29 cellular contexts compared by ENCODE assay signal in genomic region chr21:28429161-28429560, GRCh38.
"Had no signal": no experiment of that assay in that cellular context is flagged by ENCODE, and none has a peak within 500 bp of the region (broad histone marks: within the 10 kb centered on the region; RNA-seq: fewer than 3 reads in every experiment).

No MANE protein-coding gene starts in this region.

- ATAC-seq: natural killer cell; psoas muscle; right cardiac atrium; right lobe of liver; stimulated activated effector memory CD8-positive, alpha-beta T cell treated with anti-CD3 and anti-CD28 coated beads, Interleukin-12 subunit alpha, Interleukin-12 subunit beta, amount 100 ng/mL, for 72 hours; stimulated activated naive B cell treated with anti-CD40 and anti-IgM and Interleukin-4, amounts not matched to agents 10 μg/mL and 1 μg/mL and 100 μg/mL, for 72 hours had no signal

- H3K4me1 Mint-ChIP-seq: natural killer cell; nephron progenitor cell; neural crest cell; stimulated activated effector memory CD8-positive, alpha-beta T cell treated with anti-CD3 and anti-CD28 coated beads, Interleukin-12 subunit alpha, Interleukin-12 subunit beta, amount 100 ng/mL, for 72 hours; stimulated activated naive B cell treated with anti-CD40 and anti-IgM and Interleukin-4, amounts not matched to agents 10 μg/mL and 1 μg/mL and 100 μg/mL, for 72 hours had no signal

- H3K79me2 ChIP-seq: parathyroid adenoma had no signal

- H3K9ac ChIP-seq: parathyroid adenoma had no signal

- H3K27me3 Mint-ChIP-seq: progenitor cell of endocrine pancreas; stimulated activated naive B cell treated with anti-CD40 and anti-IgM and Interleukin-4, amounts not matched to agents 10 μg/mL and 1 μg/mL and 100 μg/mL, for 72 hours had no signal

- H3K4me3 Mint-ChIP-seq: natural killer cell; nephron progenitor cell; neural crest cell; stimulated activated effector memory CD8-positive, alpha-beta T cell treated with anti-CD3 and anti-CD28 coated beads, Interleukin-12 subunit alpha, Interleukin-12 subunit beta, amount 100 ng/mL, for 72 hours; stimulated activated naive B cell treated with anti-CD40 and anti-IgM and Interleukin-4, amounts not matched to agents 10 μg/mL and 1 μg/mL and 100 μg/mL, for 72 hours; stimulated activated naive CD8-positive, alpha-beta T cell treated with anti-CD3 and anti-CD28 coated beads, Interleukin-15, Interleukin-2, amounts not matched to agents 100 ng/mL and 50 ng/mL, for 24 hours had no signal

- H3K9me3 ChIP-seq: neutrophil, ovary, psoas muscle, right lobe of liver, sigmoid colon, stomach, thoracic aorta, thyroid gland, tibial nerve, upper lobe of left lung, vagina had no signal

- H3K36me3 ChIP-seq: neutrophil, ovary, right lobe of liver, sigmoid colon, stomach, thoracic aorta, thyroid gland, tibial nerve, upper lobe of left lung, vagina had no signal

- H3K27me3 ChIP-seq: neutrophil, ovary, right lobe of liver, sigmoid colon, stomach, thyroid gland, tibial nerve, upper lobe of left lung, vagina had no signal

- H3K4me1 ChIP-seq: parathyroid adenoma, psoas muscle, right lobe of liver, sigmoid colon, stomach, thyroid gland, tibial nerve, upper lobe of left lung, vagina had no signal

- H3K4me3 ChIP-seq: ovary, psoas muscle, right lobe of liver, sigmoid colon, stomach, thoracic aorta, thyroid gland, tibial nerve, upper lobe of left lung, vagina had no signal

- H3K36me3 Mint-ChIP-seq: natural killer cell; stimulated activated effector memory CD8-positive, alpha-beta T cell treated with anti-CD3 and anti-CD28 coated beads, Interleukin-12 subunit alpha, Interleukin-12 subunit beta, amount 100 ng/mL, for 72 hours; stimulated activated naive B cell treated with anti-CD40 and anti-IgM and Interleukin-4, amounts not matched to agents 10 μg/mL and 1 μg/mL and 100 μg/mL, for 72 hours had no signal

- H3K27ac Mint-ChIP-seq: natural killer cell; nephron progenitor cell; progenitor cell of endocrine pancreas; stimulated activated effector memory CD8-positive, alpha-beta T cell treated with anti-CD3 and anti-CD28 coated beads, Interleukin-12 subunit alpha, Interleukin-12 subunit beta, amount 100 ng/mL, for 72 hours; stimulated activated naive B cell treated with anti-CD40 and anti-IgM and Interleukin-4, amounts not matched to agents 10 μg/mL and 1 μg/mL and 100 μg/mL, for 72 hours; stimulated activated naive CD8-positive, alpha-beta T cell treated with anti-CD3 and anti-CD28 coated beads, Interleukin-15, Interleukin-2, amounts not matched to agents 100 ng/mL and 50 ng/mL, for 24 hours had no signal

- DNase-seq: natural killer cell; nephron progenitor cell; nucleus accumbens; ovary; posterior cingulate gyrus; psoas muscle; right cardiac atrium; right lobe of liver; sigmoid colon; small intestine; stimulated activated CD4-positive, alpha-beta T cell treated with anti-CD3 and anti-CD28 coated beads, Interleukin-15, amount 100 ng/mL, for 24 hours; stimulated activated CD4-positive, alpha-beta T cell treated with anti-CD3 and anti-CD28 coated beads, Interleukin-2, amount 100 ng/mL, for 24 hours; stimulated activated CD4-positive, alpha-beta T cell treated with anti-CD3 and anti-CD28 coated beads, Interleukin-2, amount 100 ng/mL, for 48 hours; stimulated activated CD4-positive, alpha-beta T cell treated with anti-CD3 and anti-CD28 coated beads, Interleukin-4, amount 100 ng/mL, for 24 hours; stimulated activated naive B cell treated with anti-CD40 and anti-IgM and Interleukin-4, amounts not matched to agents 10 μg/mL and 1 μg/mL and 100 μg/mL, for 72 hours; stimulated activated naive CD4-positive, alpha-beta T cell treated with Interleukin-2 at 50 U/mL for 16 hours; stomach; thyroid gland; trophoblast cell; upper lobe of left lung had no signal

- H2AFZ ChIP-seq: parathyroid adenoma had no signal

- H3K9me3 Mint-ChIP-seq: natural killer cell; nephron progenitor cell; neural crest cell; stimulated activated effector memory CD8-positive, alpha-beta T cell treated with anti-CD3 and anti-CD28 coated beads, Interleukin-12 subunit alpha, Interleukin-12 subunit beta, amount 100 ng/mL, for 72 hours; stimulated activated naive CD8-positive, alpha-beta T cell treated with anti-CD3 and anti-CD28 coated beads, Interleukin-15, Interleukin-2, amounts not matched to agents 100 ng/mL and 50 ng/mL, for 24 hours had no signal

- H3K27ac ChIP-seq: neutrophil, ovary, parathyroid adenoma, psoas muscle, right lobe of liver, stomach, thoracic aorta, thyroid gland, tibial nerve, upper lobe of left lung, vagina had no signal
